In the genomic region with DNA sequence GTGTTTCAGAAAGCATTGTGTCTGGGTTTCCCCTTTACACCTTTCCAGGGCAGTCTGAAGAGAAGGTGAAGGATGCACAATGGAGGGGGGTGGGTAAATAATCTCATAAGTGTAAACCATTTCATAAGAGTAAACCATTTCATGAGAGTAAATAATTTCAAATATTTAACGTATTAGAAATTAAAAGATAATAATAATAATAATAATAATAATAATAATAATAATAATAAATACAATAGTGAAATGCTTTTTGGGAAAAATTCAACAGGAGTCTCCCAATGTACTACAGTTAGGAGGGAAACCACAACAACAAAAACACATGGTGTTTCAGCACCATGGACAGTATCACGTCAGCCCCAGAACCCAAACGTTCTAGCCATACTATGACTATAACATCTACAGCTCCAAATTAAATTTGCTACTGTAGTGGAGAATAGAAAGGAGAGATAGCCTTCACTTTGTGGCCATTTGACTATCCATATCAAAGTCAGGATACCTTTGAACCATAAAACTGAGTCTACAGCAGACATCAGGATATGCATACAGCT, we compare ENCODE assay signal across 14 cellular contexts.
A peak's percentile ranks its signal among the peaks of the same experiment; 100 is the strongest.
DNase-seq lines count a peak whose midpoint lies in the region; ATAC-seq and TF ChIP-seq lines count a peak whose summit lies in the region.
"Had no signal": no experiment of that assay in that cellular context is flagged by ENCODE, and none has a peak within 500 bp of the region (broad histone marks: within the 10 kb centered on the region; RNA-seq: fewer than 3 reads in every experiment).

No MANE protein-coding gene starts in this region.

- H3K4me3 Mint-ChIP-seq in neural progenitor cell (no peak overlapping the region), Calu3 (ENCODE audit: low read depth, unreplicated experiment) (no peak overlapping the region)
- H3K4me3 Mint-ChIP-seq: B cell had no signal

- H3K4me2 ChIP-seq in neural progenitor cell = no peak overlapping the region

- H3K9me3 Mint-ChIP-seq in neural progenitor cell (peaks cover 3% of the 10 kb centered on the region), Calu3 (ENCODE audit: low read depth, unreplicated experiment) (peaks cover 14% of the 10 kb centered on the region)

- no peaks in the 10 kb centered on the region for H3K36me3 ChIP-seq in NT2/D1 (ENCODE audit: insufficient read depth, insufficient read length, low read length)
- no peaks in the 10 kb centered on the region for H3K36me3 ChIP-seq in neural progenitor cell
- H3K36me3 ChIP-seq: upper lobe of right lung had no signal

- H3K27me3 Mint-ChIP-seq in neural progenitor cell (ENCODE audit: insufficient read depth, low read depth) (peaks cover 19% of the 10 kb centered on the region), Calu3 (ENCODE audit: unreplicated experiment) (no peaks in the 10 kb centered on the region)
- H3K27me3 Mint-ChIP-seq: B cell had no signal

- CTCF ChIA-PET in Calu3 (lab: Charles Lee) = no interaction called here

- no TSS peak for BruUV-seq in Calu3 (replicated peaks; lab: Mats Ljungman, UMichigan)

- H4K20me1 ChIP-seq in neural progenitor cell (ENCODE audit: low read depth) = no peaks in the 10 kb centered on the region

- in situ Hi-C loops in T47D (cut with HindIII; ENCODE audit: low pct_unique_long_range_greater_than_20kb, low sequenced_read_pairs) = no loop called here

- ATAC-seq in GM19328 (IDR thresholded peaks at IDR 0.05; ENCODE audit: unreplicated experiment) = no peak
- ATAC-seq: upper lobe of right lung had no signal

- no peak overlapping the region for H3K9ac ChIP-seq in NT2/D1 (ENCODE audit: insufficient read length, low read depth)
- no peak overlapping the region for H3K9ac ChIP-seq in neural progenitor cell

- no peaks in the 10 kb centered on the region for H3K79me2 ChIP-seq in neural progenitor cell (ENCODE audit: low read depth)

- no peaks in the 10 kb centered on the region for H3K27me3 ChIP-seq in NT2/D1 (ENCODE audit: insufficient read depth, insufficient read length)
- no peaks in the 10 kb centered on the region for H3K27me3 ChIP-seq in neural progenitor cell
- H3K27me3 ChIP-seq: upper lobe of right lung had no signal

- no peaks in the 10 kb centered on the region for H3K4me1 ChIP-seq in NT2/D1 (ENCODE audit: insufficient read depth, insufficient read length)
- H3K4me1 ChIP-seq in neural progenitor cell = peaks cover 8% of the 10 kb centered on the region
- H3K4me1 ChIP-seq: upper lobe of right lung had no signal

- TF ChIP-seq CTCF in neural progenitor cell (IDR thresholded peaks at IDR 0.05) (no peak), Calu3 (IDR thresholded peaks at IDR 0.05; ENCODE audit: unreplicated experiment) (no peak)

- no peak overlapping the region for H3K27ac Mint-ChIP-seq in neural progenitor cell
- no peak overlapping the region for H3K27ac Mint-ChIP-seq in Calu3 (ENCODE audit: unreplicated experiment)
- H3K27ac Mint-ChIP-seq: B cell had no signal

- intact Hi-C loops in Calu3 (cut with micrococcal nuclease; ENCODE audit: unreplicated experiment) = no loop called here

- H3K4me1 Mint-ChIP-seq in neural progenitor cell (peaks cover 10% of the 10 kb centered on the region), Calu3 (ENCODE audit: low read depth, unreplicated experiment) (no peaks in the 10 kb centered on the region)
- H3K4me1 Mint-ChIP-seq: B cell had no signal

- H3K27ac ChIP-seq in neural progenitor cell = no peak overlapping the region
- H3K27ac ChIP-seq: HL-60, upper lobe of right lung had no signal

- H2AFZ ChIP-seq in neural progenitor cell (replicated peaks) = no peak overlapping the region

- H3K36me3 Mint-ChIP-seq in neural progenitor cell (no peaks in the 10 kb centered on the region), Calu3 (ENCODE audit: insufficient read depth, unreplicated experiment) (no peaks in the 10 kb centered on the region)

- H3K4me3 ChIP-seq in NT2/D1 (ENCODE audit: insufficient read length, low read depth) = no peak overlapping the region
- no peak overlapping the region for H3K4me3 ChIP-seq in neural progenitor cell
- H3K4me3 ChIP-seq: upper lobe of right lung had no signal

- DNase-seq in activated gamma-delta T cell treated with Interleukin-2 at 50 U/mL for 16 hours (peak; percentile 8), activated gamma-delta T cell (lab: John Stamatoyannopoulos, UW) (no peak), NT2/D1 (ENCODE audit: low read depth, low spot score) (peak; percentile 5), T47D (ENCODE audit: low read depth in 1 of 2, low spot score in 1 of 2) (peak; percentile 25 to 65), neural progenitor cell (ENCODE audit: low spot score) (peak; percentile 67), NCI-H1436 (lab: John Stamatoyannopoulos, UW) (no peak), Calu3 (no peak)
- DNase-seq: NCI-H1105 treated with DMSO at 0.1 percent for 48 hours, NCI-H510A treated with DMSO at 0.1 percent for 48 hours, occipital lobe, upper lobe of right lung had no signal

- no peaks in the 10 kb centered on the region for H3F3A ChIP-seq in neural progenitor cell (ENCODE audit: low read depth)

- no peaks in the 10 kb centered on the region for H3K9me3 ChIP-seq in NT2/D1 (ENCODE audit: insufficient read depth, low read length)
- no peaks in the 10 kb centered on the region for H3K9me3 ChIP-seq in neural progenitor cell (ENCODE audit: low read depth)
- H3K9me3 ChIP-seq: upper lobe of right lung had no signal

Comparison
In these comparisons a context has a peak if more than half of its experiments do, and no peak if none do; other contexts are left out.
1. DNase-seq: peak in activated gamma-delta T cell treated with Interleukin-2 at 50 U/mL for 16 hours (single experiment), NT2/D1 (single experiment), T47D (2 of 2) and neural progenitor cell (single experiment); none in activated gamma-delta T cell (single experiment), NCI-H1436 (single experiment) and Calu3 (single experiment).